In the genomic region with DNA sequence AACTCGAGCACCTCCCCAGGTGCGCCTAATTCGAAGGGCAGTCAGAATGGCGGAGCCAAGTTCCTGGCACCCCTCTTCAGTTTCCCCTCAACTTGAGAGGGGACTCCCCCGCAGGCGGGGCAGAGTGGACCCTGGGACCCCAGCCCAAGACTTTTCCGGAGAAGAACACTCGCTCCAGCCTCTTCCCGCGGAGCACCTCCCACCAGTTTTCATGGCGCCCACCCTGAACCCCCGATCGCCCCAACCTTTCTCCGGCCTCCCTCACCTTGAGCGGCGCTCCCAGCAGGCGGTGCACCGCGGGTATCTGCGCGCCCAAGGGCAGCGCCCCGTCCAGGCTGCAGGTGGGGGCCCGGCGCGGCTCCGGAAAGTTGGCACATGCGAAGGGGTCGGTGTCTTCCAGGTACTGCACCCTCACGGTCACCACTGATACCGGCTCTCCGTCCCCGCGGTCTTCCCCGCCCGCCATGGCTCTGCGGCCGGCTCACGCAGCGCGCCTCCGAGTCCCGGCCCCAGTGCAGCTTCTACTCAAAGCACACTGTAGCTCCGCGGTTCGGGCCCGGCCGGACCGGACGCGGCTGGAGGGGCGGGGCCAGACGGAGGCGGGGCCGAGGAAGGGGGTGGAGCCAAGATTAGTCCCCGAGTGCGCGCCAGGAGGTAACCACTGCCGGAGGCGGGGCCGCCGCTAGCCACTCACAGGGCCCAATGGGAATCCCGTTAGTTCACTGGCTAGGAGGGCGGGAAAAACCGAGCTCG, we compare ENCODE assay signal across 8 cellular contexts. TPM values are rescaled to one million over a fixed set of nuclear protein-coding genes. Genes with fewer than 3 reads are reported as not detected.
A peak's percentile ranks its signal among the peaks of the same experiment; 100 is the strongest.
DNase-seq lines count a peak whose midpoint lies in the region; ATAC-seq and TF ChIP-seq lines count a peak whose summit lies in the region.

Gene FHOD1, minus strand, starts transcription at position 537 of the 753 bp plus-strand sequence. Its CDS starts 71 bp downstream, at position 466.

- no peaks in the 10 kb centered on the region for H3K9me3 Mint-ChIP-seq in activated naive CD8-positive, alpha-beta T cell treated with anti-CD3 and anti-CD28 coated beads, Interleukin-2, amount 10 ng/mL, durations not matched to agents 7 days and 5 days
- H3K9me3 Mint-ChIP-seq in glutamatergic neuron (ENCODE audit: unreplicated experiment): peaks cover 9% of the 10 kb centered on the region

- H3K4me1 Mint-ChIP-seq in activated naive CD8-positive, alpha-beta T cell treated with anti-CD3 and anti-CD28 coated beads, Interleukin-2, amount 10 ng/mL, durations not matched to agents 7 days and 5 days: peaks cover 43% of the 10 kb centered on the region
- peaks cover 21% of the 10 kb centered on the region for H3K4me1 Mint-ChIP-seq in glutamatergic neuron (ENCODE audit: low read depth, unreplicated experiment)

- no peak for TF ChIP-seq EP300 in ovary (IDR thresholded peaks at IDR 0.05)

- ATAC-seq in HG02763 (IDR thresholded peaks at IDR 0.05; ENCODE audit: unreplicated experiment): peak; percentile 47
- peak; percentile 66 for ATAC-seq in activated naive CD8-positive, alpha-beta T cell treated with anti-CD3 and anti-CD28 coated beads, Interleukin-2, amount 10 ng/mL, durations not matched to agents 7 days and 5 days (ENCODE audit: low read depth)

- intact Hi-C loops in ovary (cut with DNase I): no loop called here

- no peaks in the 10 kb centered on the region for H3K9me3 ChIP-seq in ovary
- H3K9me3 ChIP-seq in thymus (ENCODE audit: control insufficient read depth): no peaks in the 10 kb centered on the region

- TF ChIP-seq POLR2A in ovary (IDR thresholded peaks at IDR 0.05): peak; percentile 60

- POLR2A ChIA-PET in activated naive CD8-positive, alpha-beta T cell treated with anti-CD3 and anti-CD28 coated beads, Interleukin-2, amount 10 ng/mL, durations not matched to agents 7 days and 5 days (lab: Charles Lee): interaction anchor here (0.6 to 9.4 kb wide), 17 partner anchors 10 to 446 kb away, joined by 3 to 130 read pairs (median 4); partner anchors contain the start of genes PLEKHG4 and TMEM208

- peak within 1 kb of the TSS; percentile 82 for H3K4me3 Mint-ChIP-seq in activated naive CD8-positive, alpha-beta T cell treated with anti-CD3 and anti-CD28 coated beads, Interleukin-2, amount 10 ng/mL, durations not matched to agents 7 days and 5 days
- peak within 1 kb of the TSS; percentile 92 for H3K4me3 Mint-ChIP-seq in glutamatergic neuron (ENCODE audit: unreplicated experiment)

- H3K36me3 Mint-ChIP-seq in activated naive CD8-positive, alpha-beta T cell treated with anti-CD3 and anti-CD28 coated beads, Interleukin-2, amount 10 ng/mL, durations not matched to agents 7 days and 5 days: peaks cover 2% of the 10 kb centered on the region
- peaks cover 5% of the 10 kb centered on the region for H3K36me3 Mint-ChIP-seq in glutamatergic neuron (ENCODE audit: unreplicated experiment)

- H3K4me3 ChIP-seq in GM12875 (ENCODE audit: low read depth, low read length) (peak within 1 kb of the TSS; percentile 77), ovary (peak within 1 kb of the TSS; percentile 79), thymus (ENCODE audit: low read length) (peak within 1 kb of the TSS; percentile 66)

- H3K27ac Mint-ChIP-seq in activated naive CD8-positive, alpha-beta T cell treated with anti-CD3 and anti-CD28 coated beads, Interleukin-2, amount 10 ng/mL, durations not matched to agents 7 days and 5 days: peak within 1 kb of the TSS; percentile 90
- H3K27ac Mint-ChIP-seq in glutamatergic neuron (ENCODE audit: unreplicated experiment): no peak within 1 kb of the TSS

- TF ChIP-seq CTCF in GM12875 (IDR thresholded peaks at IDR 0.05; ENCODE audit: borderline replicate concordance, insufficient read depth, low read depth, low read length): no peak
- no peak for TF ChIP-seq CTCF in glutamatergic neuron (IDR thresholded peaks at IDR 0.05; ENCODE audit: partially characterized antibody, unreplicated experiment)
- TF ChIP-seq CTCF in ovary (IDR thresholded peaks at IDR 0.05): peak in 1 of 3 donors; percentile 13

- H3K27me3 ChIP-seq in ovary (no peaks in the 10 kb centered on the region), thymus (ENCODE audit: control insufficient read depth, insufficient read depth) (peaks cover 18% of the 10 kb centered on the region)

- peak within 1 kb of the TSS; percentile 61 to 85 for H3K27ac ChIP-seq in ovary
- peak within 1 kb of the TSS; percentile 67 for H3K27ac ChIP-seq in thymus (ENCODE audit: low read depth)

- peak; percentile 51 for DNase-seq in NCI-H1417 treated with DMSO at 0.1 percent for 48 hours (lab: John Stamatoyannopoulos, UW)
- DNase-seq in SW 1271 (lab: John Stamatoyannopoulos, UW): peak; percentile 90 to 94
- peak; percentile 100 for DNase-seq in activated naive CD8-positive, alpha-beta T cell treated with anti-CD3 and anti-CD28 coated beads, Interleukin-2, amount 10 ng/mL, durations not matched to agents 7 days and 5 days
- DNase-seq in glutamatergic neuron: peak; percentile 87
- peak; percentile 98 to 100 (median 99) for DNase-seq in ovary

- H3K36me3 ChIP-seq in ovary (no peaks in the 10 kb centered on the region), thymus (ENCODE audit: control insufficient read depth, insufficient read depth) (no peaks in the 10 kb centered on the region)

- H3K27me3 Mint-ChIP-seq in activated naive CD8-positive, alpha-beta T cell treated with anti-CD3 and anti-CD28 coated beads, Interleukin-2, amount 10 ng/mL, durations not matched to agents 7 days and 5 days: peaks cover 13% of the 10 kb centered on the region
- peaks cover 24% of the 10 kb centered on the region for H3K27me3 Mint-ChIP-seq in glutamatergic neuron (ENCODE audit: unreplicated experiment)

- H3K4me1 ChIP-seq in ovary (ENCODE audit: insufficient read depth): peaks cover 12% of the 10 kb centered on the region
- peaks cover 20% of the 10 kb centered on the region for H3K4me1 ChIP-seq in thymus (ENCODE audit: control insufficient read depth, insufficient read depth, low read length)

- WGBS in ovary, 3 donors: 0% methylated on average over 66 of the region's 66 CpGs
- under 1% methylated on average over 66 of the region's 66 CpGs for WGBS in thymus

RNA-seq across cellular contexts. Expression of gene FHOD1, which starts in this region (rescaled TPM):
- total RNA-seq in activated naive CD8-positive, alpha-beta T cell treated with anti-CD3 and anti-CD28 coated beads, Interleukin-2, amount 10 ng/mL, durations not matched to agents 7 days and 5 days: 10 to 100 TPM; 92.2 to 92.8 TPM
- total RNA-seq in glutamatergic neuron (ENCODE audit: unreplicated experiment): 18.8 TPM
- 10 to 100 TPM; 17.2 to 84.2 (median 41.8) TPM for total RNA-seq in ovary
- 10 to 100 TPM; 16.0 to 26.2 TPM for polyA plus RNA-seq in ovary
- 27.8 TPM for polyA plus RNA-seq in thymus

Comparison
In these comparisons a context has a peak if more than half of its experiments do, and no peak if none do; other contexts are left out.
1. Peak in every context shown above with its lines: DNase-seq, ATAC-seq, H3K4me3 ChIP-seq and H3K27ac ChIP-seq.